1 cellular context compared by ENCODE assay signal in genomic region chr19:3233831-3234230, GRCh38.
TF ChIP-seq lines count a peak whose summit lies in the region.

No MANE protein-coding gene starts in this region.

TF ChIP-seq in H1, 55 proteins besides CTCF, POLR2A, EP300 and RAD21 (continued from another document):
- TF ChIP-seq ATF2 (IDR thresholded peaks at IDR 0.05; ENCODE audit: low read length) (no peak), SUZ12 (IDR thresholded peaks at IDR 0.05; ENCODE audit: low read length) (no peak)
